In genomic region chr15:42931702-42932486, GRCh38 we compare ENCODE assay signal across 33 cellular contexts.
"Had no signal": no experiment of that assay in that cellular context is flagged by ENCODE, and none has a peak within 500 bp of the region (broad histone marks: within the 10 kb centered on the region; RNA-seq: fewer than 3 reads in every experiment).

No MANE protein-coding gene starts in this region.

- H3K36me3 ChIP-seq: cardiac muscle cell, MG63 had no signal

- ATAC-seq: activated CD8-positive, alpha-beta T cell treated with anti-CD3 and anti-CD28 coated beads for 36 hours; activated T-cell treated with anti-CD3 and anti-CD28 coated beads, Interleukin-2, amount 50 U/mL, for 72 hours; activated T-helper 17 cell treated with anti-CD3 and anti-CD28 coated beads, Interleukin-2, amount 50 U/mL, for 72 hours had no signal

- H3K4me2 ChIP-seq: PC-9 had no signal

- DNase-seq: activated CD4-positive, alpha-beta T cell treated with anti-CD3 and anti-CD28 coated beads, Interleukin-2, amount 10 ng/mL, durations not matched to agents 24 days and 14 days; activated CD4-positive, alpha-beta T cell treated with anti-CD3 and anti-CD28 coated beads, Interleukin-2, amount 50 U/mL, for 4 hours; activated CD8-positive, alpha-beta T cell treated with anti-CD3 and anti-CD28 coated beads for 36 hours; activated effector memory CD4-positive, alpha-beta T cell treated with anti-CD3 and anti-CD28 coated beads, Interleukin-2, amount 50 U/mL, for 16 hours; activated naive CD4-positive, alpha-beta T cell; activated naive CD4-positive, alpha-beta T cell treated with anti-CD3 and anti-CD28 coated beads, Interleukin-2, amount 50 U/mL, for 16 hours; activated naive CD8-positive, alpha-beta T cell treated with anti-CD3 and anti-CD28 coated beads for 36 hours; activated T-cell treated with anti-CD3 and anti-CD28 coated beads, Interleukin-2, amount 50 U/mL, for 1 hour; activated T-cell treated with anti-CD3 and anti-CD28 coated beads, Interleukin-2, amount 50 U/mL, for 72 hours; amniotic stem cell; aorta; Karpas-422; KBM-7; MG63; NCI-H1048; NCI-H1105 treated with DMSO at 0.1 percent for 48 hours; NCI-H1436; NCI-H1694; NCI-H1930; NCI-H2081 treated with DMSO at 0.1 percent for 48 hours; NCI-H226; NCI-H446 treated with DMSO at 0.1 percent for 48 hours; NCI-H69; NK-92 treated with Interleukin-12 subunit alpha and Interleukin-12 subunit beta, amount 100 ng/mL, for 24 hours; PC-9; Right ventricle myocardium superior; T1000 had no signal

- H3K4me1 Mint-ChIP-seq: activated CD4-positive, alpha-beta T cell treated with anti-CD3 and anti-CD28 coated beads, Interleukin-2, amount 10 ng/mL, durations not matched to agents 24 days and 14 days; activated naive CD8-positive, alpha-beta T cell treated with anti-CD3 and anti-CD28 coated beads for 36 hours; activated T-helper 17 cell treated with anti-CD3 and anti-CD28 coated beads, Interleukin-2, amount 50 U/mL, for 72 hours; central memory CD8-positive, alpha-beta T cell had no signal

- H3K27me3 ChIP-seq: cardiac muscle cell, MG63 had no signal

- H3K36me3 Mint-ChIP-seq: activated naive CD8-positive, alpha-beta T cell treated with anti-CD3 and anti-CD28 coated beads for 36 hours had no signal

- H3K27ac Mint-ChIP-seq: activated CD4-positive, alpha-beta T cell treated with anti-CD3 and anti-CD28 coated beads, Interleukin-2, amount 10 ng/mL, durations not matched to agents 24 days and 14 days; activated CD8-positive, alpha-beta T cell treated with anti-CD3 and anti-CD28 coated beads for 36 hours; activated naive CD8-positive, alpha-beta T cell treated with anti-CD3 and anti-CD28 coated beads for 36 hours; activated T-cell treated with anti-CD3 and anti-CD28 coated beads, Interleukin-2, amount 50 U/mL, for 72 hours; activated T-helper 17 cell treated with anti-CD3 and anti-CD28 coated beads, Interleukin-2, amount 50 U/mL, for 72 hours had no signal

- H3K4me3 Mint-ChIP-seq: activated CD4-positive, alpha-beta T cell treated with anti-CD3 and anti-CD28 coated beads, Interleukin-2, amount 10 ng/mL, durations not matched to agents 24 days and 14 days; activated CD8-positive, alpha-beta T cell treated with anti-CD3 and anti-CD28 coated beads for 36 hours; activated naive CD8-positive, alpha-beta T cell treated with anti-CD3 and anti-CD28 coated beads for 36 hours; activated T-cell treated with anti-CD3 and anti-CD28 coated beads, Interleukin-2, amount 50 U/mL, for 72 hours; activated T-helper 17 cell treated with anti-CD3 and anti-CD28 coated beads, Interleukin-2, amount 50 U/mL, for 72 hours; central memory CD8-positive, alpha-beta T cell had no signal

- H3K4me3 ChIP-seq: cardiac muscle cell, MG63, PC-9, SK-N-MC had no signal

- FAIRE-seq: RCC 7860 had no signal

- H3K9me3 ChIP-seq: MG63 had no signal

- H3K27ac ChIP-seq: cardiac muscle cell, PC-9, RWPE1, SK-N-MC had no signal

- H2AFZ ChIP-seq: PC-9 had no signal

- H3K9me3 Mint-ChIP-seq: activated CD4-positive, alpha-beta T cell treated with anti-CD3 and anti-CD28 coated beads, Interleukin-2, amount 10 ng/mL, durations not matched to agents 24 days and 14 days; activated CD8-positive, alpha-beta T cell treated with anti-CD3 and anti-CD28 coated beads for 36 hours; activated naive CD8-positive, alpha-beta T cell treated with anti-CD3 and anti-CD28 coated beads for 36 hours; activated T-cell treated with anti-CD3 and anti-CD28 coated beads, Interleukin-2, amount 50 U/mL, for 72 hours; activated T-helper 17 cell treated with anti-CD3 and anti-CD28 coated beads, Interleukin-2, amount 50 U/mL, for 72 hours; central memory CD8-positive, alpha-beta T cell had no signal
